ENCODE assay signal across 16 cellular contexts in the genomic region with DNA sequence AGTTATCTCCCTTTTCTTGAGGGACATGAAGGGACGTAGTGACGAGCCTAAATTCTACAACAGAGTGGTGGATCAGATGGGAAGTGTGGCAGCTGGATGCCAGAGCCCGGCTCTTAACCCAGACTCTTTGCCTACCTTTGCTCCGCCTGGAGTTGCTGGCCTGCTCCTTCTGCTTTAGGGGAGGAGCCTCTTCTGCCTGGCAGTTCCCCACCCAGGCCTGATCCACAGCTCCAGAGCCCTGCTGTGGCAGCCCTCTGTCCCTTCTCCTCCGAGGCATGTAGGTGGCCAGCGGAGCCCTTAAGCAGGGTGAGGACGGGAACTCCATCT. TPM values are rescaled to one million over a fixed set of nuclear protein-coding genes. Genes with fewer than 3 reads are reported as not detected.
DNase-seq lines count a peak whose midpoint lies in the region; ATAC-seq and TF ChIP-seq lines count a peak whose summit lies in the region.
"Had no signal": no experiment of that assay in that cellular context is flagged by ENCODE, and none has a peak within 500 bp of the region (broad histone marks: within the 10 kb centered on the region; RNA-seq: fewer than 3 reads in every experiment).

No MANE protein-coding gene starts in this region.

- H3K27ac ChIP-seq in 22Rv1 (peak overlapping the region; percentile 47), SJCRH30 (peak overlapping the region; percentile 20)
- H3K27ac ChIP-seq: right lobe of liver had no signal

- H3K9ac ChIP-seq in iPS-15b (ENCODE audit: low read depth, low read length): no peak overlapping the region

- H3K27me3 ChIP-seq in SJCRH30: no peaks in the 10 kb centered on the region
- peaks cover 82% of the 10 kb centered on the region for H3K27me3 ChIP-seq in iPS-15b (ENCODE audit: control insufficient read depth, insufficient read depth, low read length)

- H3K9me3 ChIP-seq in SJCRH30 (replicated peaks) (no peaks in the 10 kb centered on the region), iPS-15b (ENCODE audit: control insufficient read depth, insufficient read depth, low read length) (no peaks in the 10 kb centered on the region)
- H3K9me3 ChIP-seq: right lobe of liver had no signal

- DNase-seq in NCI-H1694 (lab: John Stamatoyannopoulos, UW) (peak; percentile 57), SJCRH30 (peak; percentile 72 to 83), UCSD-AML1 (lab: John Stamatoyannopoulos, UW; ENCODE audit: unreplicated experiment) (no peak)
- no peak for DNase-seq in activated CD4-positive, alpha-beta T cell treated with anti-CD3 and anti-CD28 coated beads for 4 hours
- DNase-seq: activated CD4-positive, alpha-beta memory T cell treated with anti-CD3 and anti-CD28 coated beads for 36 hours; activated effector memory CD4-positive, alpha-beta T cell treated with Interleukin-2 at 50 U/mL for 16 hours; right lobe of liver; stimulated activated CD4-positive, alpha-beta T cell treated with anti-CD3 and anti-CD28 coated beads, Interleukin-4, amount 100 ng/mL, for 4 hours; T-helper 9 cell had no signal

- ATAC-seq in HG03025 (IDR thresholded peaks at IDR 0.05; ENCODE audit: low FRiP score, unreplicated experiment) (no peak), HG03521 (IDR thresholded peaks at IDR 0.05; ENCODE audit: unreplicated experiment) (no peak)

- H3K4me3 ChIP-seq in SJCRH30 (peak overlapping the region; percentile 53), iPS-15b (ENCODE audit: low read depth, low read length) (peak overlapping the region; percentile 39)
- H3K4me3 ChIP-seq: right lobe of liver had no signal

- no peaks in the 10 kb centered on the region for H3K36me3 ChIP-seq in SJCRH30
- no peaks in the 10 kb centered on the region for H3K36me3 ChIP-seq in iPS-15b (ENCODE audit: control insufficient read depth, insufficient read depth, low read length)
- H3K36me3 ChIP-seq: right lobe of liver had no signal

- H3K4me1 ChIP-seq in SJCRH30: peaks cover 3% of the 10 kb centered on the region
- peaks cover 12% of the 10 kb centered on the region for H3K4me1 ChIP-seq in iPS-15b (ENCODE audit: control insufficient read depth, insufficient read depth, low read length)
- H3K4me1 ChIP-seq: right lobe of liver had no signal

- no peak for TF ChIP-seq CTCF in 22Rv1 (IDR thresholded peaks at IDR 0.05)

RNA-seq across cellular contexts. Expression of a gene that starts 2.3 kb away (rescaled TPM):
- total RNA-seq in SJCRH30 (2014; rRNA removed; shearing (Covaris generic)): 1.7 and 3.9 TPM in 2 replicates
- total RNA-seq: activated CD4-positive, alpha-beta memory T cell treated with anti-CD3 and anti-CD28 coated beads for 36 hours; dermis microvascular lymphatic vessel endothelial cell; lung microvascular endothelial cell; right lobe of liver had no signal

RNA-seq across cellular contexts. Expression of a gene that starts 27.8 kb away (rescaled TPM):
- total RNA-seq in SJCRH30 (2014; rRNA removed; shearing (Covaris generic)): 396 and 398 TPM in 2 replicates

RNA-seq across cellular contexts. Expression of a gene that starts 30.4 kb away (rescaled TPM):
- total RNA-seq in SJCRH30 (2014; rRNA removed; shearing (Covaris generic)): 79.4 and 87.0 TPM in 2 replicates

RNA-seq across cellular contexts. Expression of a gene that starts 44.3 kb away (rescaled TPM):
- 1.7 and 2.1 TPM in 2 replicates for total RNA-seq in SJCRH30 (2014; rRNA removed; shearing (Covaris generic))
- total RNA-seq: activated CD4-positive, alpha-beta memory T cell treated with anti-CD3 and anti-CD28 coated beads for 36 hours; dermis microvascular lymphatic vessel endothelial cell; lung microvascular endothelial cell; right lobe of liver; urinary bladder had no signal

RNA-seq across cellular contexts. Expression of a gene that starts 54.0 kb away (rescaled TPM):
- total RNA-seq in SJCRH30 (2014; rRNA removed; shearing (Covaris generic)): 10.7 and 11.9 TPM in 2 replicates

Comparison
In these comparisons a context has a peak if more than half of its experiments do, and no peak if none do; other contexts are left out.
1. DNase-seq: peak in NCI-H1694 (single experiment) and SJCRH30 (2 of 2); none in activated CD4-positive, alpha-beta T cell treated with anti-CD3 and anti-CD28 coated beads for 4 hours (0 of 2) and UCSD-AML1 (single experiment).